In the genomic region with DNA sequence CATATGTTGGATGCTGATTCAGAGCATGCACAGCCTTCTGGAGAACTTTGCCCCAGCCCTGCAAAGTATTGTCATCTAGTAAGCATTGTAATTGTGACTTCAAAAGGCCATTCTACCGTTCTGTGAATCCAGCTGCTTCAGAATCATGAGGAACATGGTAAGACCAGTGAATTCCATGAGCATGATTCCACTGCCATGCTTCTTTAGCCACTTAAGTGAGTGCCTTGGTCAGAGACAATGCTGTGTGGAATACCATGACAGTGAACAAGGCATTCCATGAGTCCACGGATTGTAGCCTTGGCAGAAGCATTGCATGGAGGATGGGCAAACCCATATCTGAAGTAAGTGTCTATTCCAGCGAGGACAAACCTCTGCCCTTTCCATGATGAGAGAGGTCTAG, we compare ENCODE assay signal across 27 cellular contexts.
"Had no signal": no experiment of that assay in that cellular context is flagged by ENCODE, and none has a peak within 500 bp of the region (broad histone marks: within the 10 kb centered on the region; RNA-seq: fewer than 3 reads in every experiment).

No MANE protein-coding gene starts in this region.

- DNase-seq: colonic mucosa; effector CD8-positive, alpha-beta T cell; endodermal cell; foreskin keratinocyte; heart left ventricle; kidney; left cardiac atrium; left lung; mesendoderm; midbrain; natural killer cell; pancreas; right lobe of liver; stimulated activated CD4-positive, alpha-beta T cell treated with anti-CD3 and anti-CD28 coated beads, Interleukin-12 subunit alpha, Interleukin-12 subunit beta, amount 100 ng/mL, for 4 hours; stimulated activated CD4-positive, alpha-beta T cell treated with anti-CD3 and anti-CD28 coated beads, Interleukin-1b, Interleukin-23, amount 100 ng/mL, for 48 hours; stimulated activated CD4-positive, alpha-beta T cell treated with anti-CD3 and anti-CD28 coated beads, Interleukin-4, amount 100 ng/mL, for 1 hour; stimulated activated CD8-positive, alpha-beta memory T cell treated with anti-CD3 and anti-CD28 coated beads, Interleukin-4, amount 100 ng/mL, for 48 hours; stimulated activated naive CD4-positive, alpha-beta T cell; stimulated activated naive CD8-positive, alpha-beta T cell treated with anti-CD3 and anti-CD28 coated beads, Interleukin-15, amount 100 ng/mL, for 72 hours; transverse colon had no signal

- H3K36me3 ChIP-seq: colonic mucosa, gastroesophageal sphincter, heart left ventricle, left lung, pancreas, right lobe of liver, suprapubic skin, transverse colon, vagina had no signal

- H2AFZ ChIP-seq: hepatocyte had no signal

- H3K4me3 ChIP-seq: colonic mucosa, gastroesophageal sphincter, heart left ventricle, hepatocyte, left lung, pancreas, right lobe of liver, smooth muscle cell, suprapubic skin, transverse colon, vagina had no signal

- H3K9me3 ChIP-seq: colonic mucosa, gastroesophageal sphincter, heart left ventricle, left lung, pancreas, right lobe of liver, suprapubic skin, transverse colon, vagina had no signal

- H3K27ac ChIP-seq: colonic mucosa, epithelial cell of prostate, foreskin keratinocyte, gastroesophageal sphincter, heart left ventricle, hepatocyte, left lung, pancreas, right lobe of liver, suprapubic skin, transverse colon, vagina had no signal

- H3K27me3 ChIP-seq: colonic mucosa, gastroesophageal sphincter, hepatocyte, left lung, right lobe of liver, suprapubic skin, transverse colon, vagina had no signal

- H3K79me2 ChIP-seq: hepatocyte had no signal

- ATAC-seq: esophagus mucosa; foreskin keratinocyte; gastroesophageal sphincter; heart left ventricle; left cardiac atrium; left lung; natural killer cell; pancreas; right lobe of liver; stimulated activated naive CD8-positive, alpha-beta T cell treated with anti-CD3 and anti-CD28 coated beads, Interleukin-15, amount 100 ng/mL, for 72 hours had no signal

- H3K4me1 ChIP-seq: colonic mucosa, foreskin keratinocyte, heart left ventricle, left lung, pancreas, right lobe of liver, suprapubic skin, transverse colon, vagina had no signal

- H3K4me2 ChIP-seq: hepatocyte, smooth muscle cell had no signal
